In genomic region chr7:87483131-87483530, GRCh38 we compare ENCODE assay signal across 35 cellular contexts. TPM values are rescaled to one million over a fixed set of nuclear protein-coding genes. Genes with fewer than 3 reads are reported as not detected.
"Had no signal": no experiment of that assay in that cellular context is flagged by ENCODE, and none has a peak within 500 bp of the region (broad histone marks: within the 10 kb centered on the region; RNA-seq: fewer than 3 reads in every experiment).

No MANE protein-coding gene starts in this region.

- H3K36me3 Mint-ChIP-seq: activated CD4-positive, alpha-beta memory T cell treated with anti-CD3 and anti-CD28 coated beads for 36 hours; activated CD8-positive, alpha-beta memory T cell treated with anti-CD3 and anti-CD28 coated beads, Interleukin-2, amount 10 ng/mL, durations not matched to agents 7 days and 5 days; activated naive CD4-positive, alpha-beta T cell treated with anti-CD3 and anti-CD28 coated beads, Interleukin-2, amount 50 U/mL, for 24 hours; activated naive CD8-positive, alpha-beta T cell treated with anti-CD3 and anti-CD28 coated beads for 36 hours; brain had no signal

- H3K4me1 ChIP-seq: ascending aorta, breast epithelium, colonic mucosa, heart left ventricle had no signal

- H3K27ac ChIP-seq: ascending aorta, breast epithelium, cardiac muscle cell, colonic mucosa, epithelial cell of prostate, heart left ventricle, WERI-Rb-1 had no signal

- DNase-seq: activated CD4-positive, alpha-beta memory T cell treated with anti-CD3 and anti-CD28 coated beads for 36 hours; activated CD4-positive, alpha-beta T cell treated with anti-CD3 and anti-CD28 coated beads for 36 hours; activated CD4-positive, alpha-beta T cell treated with anti-CD3 and anti-CD28 coated beads, Interleukin-2, amount 10 ng/mL, durations not matched to agents 24 days and 14 days; activated CD4-positive, CD25-positive, alpha-beta regulatory T cell; activated CD4-positive, CD25-positive, alpha-beta regulatory T cell treated with anti-CD3 and anti-CD28 coated beads, Interleukin-2, amount 50 U/mL, for 72 hours; activated CD8-positive, alpha-beta memory T cell treated with anti-CD3 and anti-CD28 coated beads, Interleukin-2, amount 10 ng/mL, durations not matched to agents 7 days and 5 days; activated CD8-positive, alpha-beta memory T cell treated with anti-CD3 and anti-CD28 coated beads, Interleukin-2, amount 50 U/mL, for 4 hours; activated CD8-positive, alpha-beta T cell treated with anti-CD3 and anti-CD28 coated beads, Interleukin-2, amount 10 ng/mL, durations not matched to agents 7 days and 5 days; activated effector memory CD4-positive, alpha-beta T cell treated with anti-CD3 and anti-CD28 coated beads, Interleukin-2, amount 50 U/mL, for 16 hours; activated naive CD4-positive, alpha-beta T cell treated with anti-CD3 and anti-CD28 coated beads for 36 hours; activated naive CD8-positive, alpha-beta T cell treated with anti-CD3 and anti-CD28 coated beads for 36 hours; activated T-cell treated with anti-CD3 and anti-CD28 coated beads, Interleukin-2, amount 50 U/mL, for 1 hour; activated T-cell treated with anti-CD3 and anti-CD28 coated beads, Interleukin-2, amount 50 U/mL, for 48 hours; central memory CD4-positive, alpha-beta T cell; cerebellar nuclear complex; colonic mucosa; effector CD8-positive, alpha-beta T cell; foreskin fibroblast; heart left ventricle; T-helper 1 cell; T-helper 17 cell; T1000; WERI-Rb-1 had no signal

- H3K4me3 Mint-ChIP-seq: activated CD4-positive, alpha-beta memory T cell treated with anti-CD3 and anti-CD28 coated beads for 36 hours; activated CD4-positive, alpha-beta T cell treated with anti-CD3 and anti-CD28 coated beads for 36 hours; activated CD4-positive, alpha-beta T cell treated with anti-CD3 and anti-CD28 coated beads, Interleukin-2, amount 10 ng/mL, durations not matched to agents 24 days and 14 days; activated CD8-positive, alpha-beta memory T cell treated with anti-CD3 and anti-CD28 coated beads, Interleukin-2, amount 10 ng/mL, durations not matched to agents 7 days and 5 days; activated CD8-positive, alpha-beta T cell treated with anti-CD3 and anti-CD28 coated beads, Interleukin-2, amount 10 ng/mL, durations not matched to agents 7 days and 5 days; activated naive CD4-positive, alpha-beta T cell treated with anti-CD3 and anti-CD28 coated beads for 36 hours; activated naive CD4-positive, alpha-beta T cell treated with anti-CD3 and anti-CD28 coated beads, Interleukin-2, amount 50 U/mL, for 24 hours; activated naive CD8-positive, alpha-beta T cell treated with anti-CD3 and anti-CD28 coated beads for 36 hours; activated T-helper 1 cell treated with anti-CD3 and anti-CD28 coated beads, Interleukin-12 subunit alpha, Interleukin-12 subunit beta, Interleukin-2, Interleukin-4 antibody, amounts not matched to agents 30 ng/mL and 10 ng/mL and 1 ng/mL, durations not matched to agents 14 hours and 24 hours and 36 hours; brain; T-helper 17 cell; T-helper 2 cell treated with Interferon-gamma antibody and Interleukin-4, amounts not matched to agents 5 μg/mL and 100 μg/mL, for 36 hours had no signal

- H3K27ac Mint-ChIP-seq: activated CD4-positive, alpha-beta memory T cell treated with anti-CD3 and anti-CD28 coated beads for 36 hours; activated CD4-positive, alpha-beta T cell treated with anti-CD3 and anti-CD28 coated beads for 36 hours; activated CD4-positive, alpha-beta T cell treated with anti-CD3 and anti-CD28 coated beads, Interleukin-2, amount 10 ng/mL, durations not matched to agents 24 days and 14 days; activated CD8-positive, alpha-beta memory T cell treated with anti-CD3 and anti-CD28 coated beads, Interleukin-2, amount 10 ng/mL, durations not matched to agents 7 days and 5 days; activated CD8-positive, alpha-beta T cell treated with anti-CD3 and anti-CD28 coated beads, Interleukin-2, amount 10 ng/mL, durations not matched to agents 7 days and 5 days; activated naive CD4-positive, alpha-beta T cell treated with anti-CD3 and anti-CD28 coated beads for 36 hours; activated naive CD4-positive, alpha-beta T cell treated with anti-CD3 and anti-CD28 coated beads, Interleukin-2, amount 50 U/mL, for 24 hours; activated naive CD8-positive, alpha-beta T cell treated with anti-CD3 and anti-CD28 coated beads for 36 hours; activated T-helper 1 cell treated with anti-CD3 and anti-CD28 coated beads, Interleukin-12 subunit alpha, Interleukin-12 subunit beta, Interleukin-2, Interleukin-4 antibody, amounts not matched to agents 30 ng/mL and 10 ng/mL and 1 ng/mL, durations not matched to agents 14 hours and 24 hours and 36 hours; activated T-helper 2 cell treated with anti-CD3 and anti-CD28 coated beads, Interferon-gamma antibody, Interleukin-2, Interleukin-4, amounts not matched to agents 10 μg/mL and 5 μg/mL and 100 μg/mL, durations not matched to agents 14 hours and 24 hours and 36 hours; brain; T-helper 17 cell; T-helper 2 cell treated with Interferon-gamma antibody and Interleukin-4, amounts not matched to agents 5 μg/mL and 100 μg/mL, for 36 hours had no signal

- H3K36me3 ChIP-seq: ascending aorta, breast epithelium, cardiac muscle cell, colonic mucosa, heart left ventricle, WERI-Rb-1 had no signal

- ATAC-seq: activated CD4-positive, alpha-beta T cell treated with anti-CD3 and anti-CD28 coated beads for 36 hours; activated CD8-positive, alpha-beta memory T cell treated with anti-CD3 and anti-CD28 coated beads, Interleukin-2, amount 10 ng/mL, durations not matched to agents 7 days and 5 days; activated CD8-positive, alpha-beta T cell treated with anti-CD3 and anti-CD28 coated beads, Interleukin-2, amount 10 ng/mL, durations not matched to agents 7 days and 5 days; heart left ventricle; T-helper 17 cell had no signal

- H3K27me3 ChIP-seq: ascending aorta, breast epithelium, cardiac muscle cell, colonic mucosa, heart left ventricle had no signal

- H3K4me1 Mint-ChIP-seq: activated CD4-positive, alpha-beta T cell treated with anti-CD3 and anti-CD28 coated beads for 36 hours; activated CD4-positive, alpha-beta T cell treated with anti-CD3 and anti-CD28 coated beads, Interleukin-2, amount 10 ng/mL, durations not matched to agents 24 days and 14 days; activated CD8-positive, alpha-beta memory T cell treated with anti-CD3 and anti-CD28 coated beads, Interleukin-2, amount 10 ng/mL, durations not matched to agents 7 days and 5 days; activated naive CD4-positive, alpha-beta T cell treated with anti-CD3 and anti-CD28 coated beads, Interleukin-2, amount 50 U/mL, for 24 hours; activated naive CD8-positive, alpha-beta T cell treated with anti-CD3 and anti-CD28 coated beads for 36 hours; brain; T-helper 17 cell had no signal

- H3K27me3 Mint-ChIP-seq: T-helper 17 cell had no signal

- H3K4me3 ChIP-seq: ascending aorta, breast epithelium, cardiac muscle cell, colonic mucosa, heart left ventricle had no signal

- H3K9me3 ChIP-seq: ascending aorta, breast epithelium, colonic mucosa, heart left ventricle had no signal

- H3K9me3 Mint-ChIP-seq: activated CD4-positive, alpha-beta memory T cell treated with anti-CD3 and anti-CD28 coated beads for 36 hours; activated CD4-positive, alpha-beta T cell treated with anti-CD3 and anti-CD28 coated beads, Interleukin-2, amount 10 ng/mL, durations not matched to agents 24 days and 14 days; activated naive CD4-positive, alpha-beta T cell treated with anti-CD3 and anti-CD28 coated beads for 36 hours; activated naive CD8-positive, alpha-beta T cell treated with anti-CD3 and anti-CD28 coated beads for 36 hours; activated T-helper 1 cell treated with anti-CD3 and anti-CD28 coated beads, Interleukin-12 subunit alpha, Interleukin-12 subunit beta, Interleukin-2, Interleukin-4 antibody, amounts not matched to agents 30 ng/mL and 10 ng/mL and 1 ng/mL, durations not matched to agents 14 hours and 24 hours and 36 hours; activated T-helper 2 cell treated with anti-CD3 and anti-CD28 coated beads, Interferon-gamma antibody, Interleukin-2, Interleukin-4, amounts not matched to agents 10 μg/mL and 5 μg/mL and 100 μg/mL, durations not matched to agents 14 hours and 24 hours and 36 hours; T-helper 2 cell treated with Interferon-gamma antibody and Interleukin-4, amounts not matched to agents 5 μg/mL and 100 μg/mL, for 36 hours had no signal

- FAIRE-seq: endometrium, endothelial cell of umbilical vein, frontal cortex had no signal

RNA-seq across cellular contexts. Expression of gene ABCB4, which starts 7.7 kb away (rescaled TPM):
- total RNA-seq: activated CD4-positive, alpha-beta memory T cell treated with anti-CD3 and anti-CD28 coated beads for 36 hours; activated CD4-positive, alpha-beta T cell treated with anti-CD3 and anti-CD28 coated beads, Interleukin-2, amount 10 ng/mL, durations not matched to agents 24 days and 14 days; activated CD8-positive, alpha-beta T cell treated with anti-CD3 and anti-CD28 coated beads, Interleukin-2, amount 10 ng/mL, durations not matched to agents 7 days and 5 days; activated naive CD4-positive, alpha-beta T cell treated with anti-CD3 and anti-CD28 coated beads for 36 hours; activated T-helper 1 cell treated with anti-CD3 and anti-CD28 coated beads, Interleukin-12 subunit alpha, Interleukin-12 subunit beta, Interleukin-2, Interleukin-4 antibody, amounts not matched to agents 30 ng/mL and 10 ng/mL and 1 ng/mL, durations not matched to agents 14 hours and 24 hours and 36 hours; activated T-helper 2 cell treated with anti-CD3 and anti-CD28 coated beads, Interferon-gamma antibody, Interleukin-2, Interleukin-4, amounts not matched to agents 10 μg/mL and 5 μg/mL and 100 μg/mL, durations not matched to agents 14 hours and 24 hours and 36 hours; ascending aorta had no signal
